Comparison of ENCODE assay signal across 11 cellular contexts in genomic region chr11:111912535-111912934, GRCh38. TPM values are rescaled to one million over a fixed set of nuclear protein-coding genes. Genes with fewer than 3 reads are reported as not detected.
DNase-seq lines count a peak whose midpoint lies in the region; ATAC-seq and TF ChIP-seq lines count a peak whose summit lies in the region.
"Had no signal": no experiment of that assay in that cellular context is flagged by ENCODE, and none has a peak within 500 bp of the region (broad histone marks: within the 10 kb centered on the region; RNA-seq: fewer than 3 reads in every experiment).

A gene with protein sequence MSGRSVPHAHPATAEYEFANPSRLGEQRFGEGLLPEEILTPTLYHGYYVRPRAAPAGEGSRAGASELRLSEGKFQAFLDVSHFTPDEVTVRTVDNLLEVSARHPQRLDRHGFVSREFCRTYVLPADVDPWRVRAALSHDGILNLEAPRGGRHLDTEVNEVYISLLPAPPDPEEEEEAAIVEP (plus strand): TSS chr11:111912734. CDS start chr11:111912830, 96 bp downstream.

- POLR2A ChIA-PET in WTC11 (lab: Charles Lee), result no interaction called here

- no peak within 1 kb of the TSS for H3K27ac Mint-ChIP-seq in WTC11

- H3K9me3 ChIP-seq in mucosa of rectum (ENCODE audit: control insufficient read depth in 2 of 2, low read length in 2 of 2) (no peaks in the 10 kb centered on the region), thymus (ENCODE audit: control insufficient read depth) (no peaks in the 10 kb centered on the region)
- H3K9me3 ChIP-seq: SJSA1 had no signal

- 17% methylated on average over 26 of the region's 26 CpGs for WGBS in thymus

- no peak within 1 kb of the TSS for H3K4me3 Mint-ChIP-seq in WTC11

- H3K27me3 Mint-ChIP-seq in WTC11 (ENCODE audit: low read depth), result no peaks in the 10 kb centered on the region; the same call in 1 of the 2 replicates

- H3K27ac ChIP-seq in mucosa of rectum (ENCODE audit: low read depth in 2 of 2, low read length in 2 of 2), result peak within 1 kb of the TSS; percentile 69 to 75
- H3K27ac ChIP-seq in thymus (ENCODE audit: low read depth), result peak within 1 kb of the TSS; percentile 9

- peaks cover 0 to 2% of the 10 kb centered on the region in 2 donors for H3K4me1 ChIP-seq in mucosa of rectum (ENCODE audit: control insufficient read depth in 2 of 2, insufficient read depth in 2 of 2, low read length in 2 of 2)
- H3K4me1 ChIP-seq in thymus (ENCODE audit: control insufficient read depth, insufficient read depth, low read length), result no peaks in the 10 kb centered on the region

- H3K36me3 ChIP-seq in mucosa of rectum (ENCODE audit: control insufficient read depth in 2 of 2, insufficient read depth in 2 of 2, low read length in 2 of 2) (no peaks in the 10 kb centered on the region), thymus (ENCODE audit: control insufficient read depth, insufficient read depth) (no peaks in the 10 kb centered on the region)
- H3K36me3 ChIP-seq: SJSA1 had no signal

- no peaks in the 10 kb centered on the region for H3K9me3 Mint-ChIP-seq in WTC11

- peak within 1 kb of the TSS; percentile 41 to 58 for H3K9ac ChIP-seq in mucosa of rectum (ENCODE audit: low read depth in 1 of 2, low read length in 2 of 2)

- ATAC-seq in WTC11, result peak; percentile 29; the same call in 1 of the 2 replicates
- ATAC-seq in GM18909 (IDR thresholded peaks at IDR 0.05; ENCODE audit: poor library complexity, unreplicated experiment), result no peak

- H3K27me3 ChIP-seq in mucosa of rectum (ENCODE audit: control insufficient read depth in 2 of 2, insufficient read depth in 2 of 2, low read length in 2 of 2) (peaks cover 0 to 4% of the 10 kb centered on the region in 2 donors), thymus (ENCODE audit: control insufficient read depth, insufficient read depth) (peaks cover 9% of the 10 kb centered on the region)
- H3K27me3 ChIP-seq: SJSA1 had no signal

- DNase-seq in WTC11 (ENCODE audit: low spot score), result no peak
- DNase-seq in fibroblast of pulmonary artery (ENCODE audit: low read depth), result no peak
- DNase-seq in NCI-H69 (lab: John Stamatoyannopoulos, UW), result no peak
- no peak for DNase-seq in dedifferentiated amniotic fluid mesenchymal stem cell (ENCODE audit: extremely low spot score)
- no peak for DNase-seq in LoVo (ENCODE audit: low spot score)
- DNase-seq: activated CD8-positive, alpha-beta memory T cell treated with anti-CD3 and anti-CD28 coated beads, Interleukin-2, amount 50 U/mL, for 48 hours; stimulated activated naive CD4-positive, alpha-beta T cell had no signal

- CTCF ChIA-PET in WTC11 (lab: Charles Lee), result no interaction called here

- peak within 1 kb of the TSS; percentile 21 for H3K4me3 ChIP-seq in fibroblast of pulmonary artery (replicated peaks; ENCODE audit: low read depth, low read length)
- H3K4me3 ChIP-seq in mucosa of rectum (ENCODE audit: low read length in 2 of 2), result peak within 1 kb of the TSS; percentile 51 to 55
- no peak within 1 kb of the TSS for H3K4me3 ChIP-seq in thymus (ENCODE audit: low read length)
- H3K4me3 ChIP-seq: SJSA1 had no signal

- H3K4me1 Mint-ChIP-seq in WTC11, result peaks cover 45% of the 10 kb centered on the region

- no peaks in the 10 kb centered on the region for H3K36me3 Mint-ChIP-seq in WTC11

- TF ChIP-seq CTCF in WTC11 (IDR thresholded peaks at IDR 0.05) (no peak), fibroblast of pulmonary artery (IDR thresholded peaks at IDR 0.05; ENCODE audit: low read length, missing control alignments) (no peak)

TF ChIP-seq in WTC11, 78 proteins besides CTCF, POLR2A, EP300 and RAD21:
- TF ChIP-seq PREB (CRISPR knock-in tag; IDR thresholded peaks at IDR 0.05; ENCODE audit: borderline replicate concordance) (no peak), SMAD4 (CRISPR knock-in tag; IDR thresholded peaks at IDR 0.05) (no peak), FOXP1 (CRISPR knock-in tag; IDR thresholded peaks at IDR 0.05; ENCODE audit: borderline replicate concordance) (no peak), ZNF425 (CRISPR knock-in tag; conservative IDR thresholded peaks at IDR 0.05) (no peak), ESRRA (CRISPR knock-in tag; IDR thresholded peaks at IDR 0.05; ENCODE audit: borderline replicate concordance) (no peak), JUN (CRISPR knock-in tag; IDR thresholded peaks at IDR 0.05) (no peak), ZNF219 (CRISPR knock-in tag; IDR thresholded peaks at IDR 0.05; ENCODE audit: borderline replicate concordance) (no peak), NR2C2 (CRISPR knock-in tag; IDR thresholded peaks at IDR 0.05) (no peak), ATF2 (CRISPR knock-in tag; IDR thresholded peaks at IDR 0.05; ENCODE audit: borderline replicate concordance, low read depth) (no peak), GTF2I (CRISPR knock-in tag; conservative IDR thresholded peaks at IDR 0.05) (no peak), EMX1 (CRISPR knock-in tag; IDR thresholded peaks at IDR 0.05) (no peak)
- TF ChIP-seq, protein P1, sequence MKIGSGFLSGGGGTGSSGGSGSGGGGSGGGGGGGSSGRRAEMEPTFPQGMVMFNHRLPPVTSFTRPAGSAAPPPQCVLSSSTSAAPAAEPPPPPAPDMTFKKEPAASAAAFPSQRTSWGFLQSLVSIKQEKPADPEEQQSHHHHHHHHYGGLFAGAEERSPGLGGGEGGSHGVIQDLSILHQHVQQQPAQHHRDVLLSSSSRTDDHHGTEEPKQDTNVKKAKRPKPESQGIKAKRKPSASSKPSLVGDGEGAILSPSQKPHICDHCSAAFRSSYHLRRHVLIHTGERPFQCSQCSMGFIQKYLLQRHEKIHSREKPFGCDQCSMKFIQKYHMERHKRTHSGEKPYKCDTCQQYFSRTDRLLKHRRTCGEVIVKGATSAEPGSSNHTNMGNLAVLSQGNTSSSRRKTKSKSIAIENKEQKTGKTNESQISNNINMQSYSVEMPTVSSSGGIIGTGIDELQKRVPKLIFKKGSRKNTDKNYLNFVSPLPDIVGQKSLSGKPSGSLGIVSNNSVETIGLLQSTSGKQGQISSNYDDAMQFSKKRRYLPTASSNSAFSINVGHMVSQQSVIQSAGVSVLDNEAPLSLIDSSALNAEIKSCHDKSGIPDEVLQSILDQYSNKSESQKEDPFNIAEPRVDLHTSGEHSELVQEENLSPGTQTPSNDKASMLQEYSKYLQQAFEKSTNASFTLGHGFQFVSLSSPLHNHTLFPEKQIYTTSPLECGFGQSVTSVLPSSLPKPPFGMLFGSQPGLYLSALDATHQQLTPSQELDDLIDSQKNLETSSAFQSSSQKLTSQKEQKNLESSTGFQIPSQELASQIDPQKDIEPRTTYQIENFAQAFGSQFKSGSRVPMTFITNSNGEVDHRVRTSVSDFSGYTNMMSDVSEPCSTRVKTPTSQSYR (CRISPR knock-in tag; IDR thresholded peaks at IDR 0.05), result no peak
- TF ChIP-seq, protein P2, sequence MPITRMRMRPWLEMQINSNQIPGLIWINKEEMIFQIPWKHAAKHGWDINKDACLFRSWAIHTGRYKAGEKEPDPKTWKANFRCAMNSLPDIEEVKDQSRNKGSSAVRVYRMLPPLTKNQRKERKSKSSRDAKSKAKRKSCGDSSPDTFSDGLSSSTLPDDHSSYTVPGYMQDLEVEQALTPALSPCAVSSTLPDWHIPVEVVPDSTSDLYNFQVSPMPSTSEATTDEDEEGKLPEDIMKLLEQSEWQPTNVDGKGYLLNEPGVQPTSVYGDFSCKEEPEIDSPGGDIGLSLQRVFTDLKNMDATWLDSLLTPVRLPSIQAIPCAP (CRISPR knock-in tag; IDR thresholded peaks at IDR 0.05), result no peak

RNA-seq across cellular contexts. Expression of the gene that starts here (rescaled TPM):
- total RNA-seq in WTC11 (2021), result 0.33 to 0.62 TPM (median 0.55 TPM) in 3 replicates
- 2.4 TPM for polyA plus RNA-seq in thymus
- total RNA-seq: SJSA1 had no signal

Comparison
In these comparisons a context has a peak if more than half of its experiments do, and no peak if none do; other contexts are left out.
1. Peak in ATAC-seq in WTC11; RNA of the gene not detected or under 1 TPM.